Comparison of ENCODE assay signal across 29 cellular contexts in genomic region chr10:84292502-84292901, GRCh38. TPM values are rescaled to one million over a fixed set of nuclear protein-coding genes. Genes with fewer than 3 reads are reported as not detected.
DNase-seq lines count a peak whose midpoint lies in the region; ATAC-seq and TF ChIP-seq lines count a peak whose summit lies in the region.
"Had no signal": no experiment of that assay in that cellular context is flagged by ENCODE, and none has a peak within 500 bp of the region (broad histone marks: within the 10 kb centered on the region; RNA-seq: fewer than 3 reads in every experiment).

No MANE protein-coding gene starts in this region.

- no peak for TF ChIP-seq EP300 in esophagus muscularis mucosa (IDR thresholded peaks at IDR 0.05)

- H3K27ac ChIP-seq in esophagus muscularis mucosa (replicated peaks in 1 of 4), result no peak overlapping the region
- H3K27ac ChIP-seq: brain microvascular endothelial cell, foreskin keratinocyte, HL-60, skin epidermis, thoracic aorta had no signal

- H3K36me3 Mint-ChIP-seq in type B pancreatic cell, result no peaks in the 10 kb centered on the region
- H3K36me3 Mint-ChIP-seq: IgD-negative memory B cell; memory B cell; naive thymus-derived CD4-positive, alpha-beta T cell had no signal

- H3K9me3 ChIP-seq in esophagus muscularis mucosa, result no peaks in the 10 kb centered on the region
- H3K9me3 ChIP-seq: HAP-1, thoracic aorta had no signal

- DNase-seq in NCI-H748 treated with DMSO at 0.1 percent for 48 hours (lab: John Stamatoyannopoulos, UW) (no peak), GM13976 (ENCODE audit: low spot score) (no peak), type B pancreatic cell (ENCODE audit: extremely low spot score, unreplicated experiment) (no peak), esophagus muscularis mucosa (ENCODE audit: extremely low spot score) (no peak)
- DNase-seq: activated CD4-positive, CD25-positive, alpha-beta regulatory T cell; activated CD8-positive, alpha-beta memory T cell treated with anti-CD3 and anti-CD28 coated beads for 24 hours; brain microvascular endothelial cell; EL; foreskin keratinocyte; hypothalamus; kidney; naive thymus-derived CD4-positive, alpha-beta T cell; NCI-H2029; NCI-H526; OCI-M1; posterior cingulate gyrus; T-helper 17 cell had no signal

- TF ChIP-seq POLR2A in esophagus muscularis mucosa (IDR thresholded peaks at IDR 0.05; ENCODE audit: low read depth), result no peak

- WGBS in esophagus muscularis mucosa, result 88% methylated on average over 2 of the region's 2 CpGs

- H3K9me3 Mint-ChIP-seq in type B pancreatic cell, result peaks cover 5% of the 10 kb centered on the region
- H3K9me3 Mint-ChIP-seq: activated T-helper 1 cell treated with anti-CD3 and anti-CD28 coated beads, Interleukin-12 subunit alpha, Interleukin-12 subunit beta, Interleukin-2, Interleukin-4 antibody, amounts not matched to agents 30 ng/mL and 10 ng/mL and 1 ng/mL, durations not matched to agents 14 hours and 24 hours and 36 hours; dendritic cell treated with granulocyte-macrophage colony-stimulating factor and Interleukin-4, amounts not matched to agents 40 ng/mL and 50 ng/mL, for 4 days; IgD-negative memory B cell; memory B cell; naive thymus-derived CD4-positive, alpha-beta T cell had no signal

- TF ChIP-seq CTCF in GM13976 (IDR thresholded peaks at IDR 0.05; ENCODE audit: borderline replicate concordance, control extremely low read depth, extremely low read depth, insufficient read depth, missing control alignments), result no peak
- no peak for TF ChIP-seq CTCF in type B pancreatic cell (conservative IDR thresholded peaks at IDR 0.05)
- TF ChIP-seq CTCF in esophagus muscularis mucosa (IDR thresholded peaks at IDR 0.05), result no peak

- no peak overlapping the region for H3K4me3 Mint-ChIP-seq in type B pancreatic cell
- H3K4me3 Mint-ChIP-seq: activated T-helper 1 cell treated with anti-CD3 and anti-CD28 coated beads, Interleukin-12 subunit alpha, Interleukin-12 subunit beta, Interleukin-2, Interleukin-4 antibody, amounts not matched to agents 30 ng/mL and 10 ng/mL and 1 ng/mL, durations not matched to agents 14 hours and 24 hours and 36 hours; dendritic cell treated with granulocyte-macrophage colony-stimulating factor and Interleukin-4, amounts not matched to agents 40 ng/mL and 50 ng/mL, for 4 days; IgD-negative memory B cell; memory B cell; naive thymus-derived CD4-positive, alpha-beta T cell; T-helper 17 cell had no signal

- ATAC-seq in GM18907 (IDR thresholded peaks at IDR 0.05; ENCODE audit: unreplicated experiment) (peak; percentile 47), GM21576 (IDR thresholded peaks at IDR 0.05; ENCODE audit: unreplicated experiment) (peak; percentile 60), HG02981 (IDR thresholded peaks at IDR 0.05; ENCODE audit: unreplicated experiment) (peak; percentile 35), HG03575 (IDR thresholded peaks at IDR 0.05; ENCODE audit: extremely low read depth, insufficient number of reproducible peaks, low FRiP score, unreplicated experiment) (peak; percentile 52)
- ATAC-seq: foreskin keratinocyte; naive thymus-derived CD4-positive, alpha-beta T cell; T-helper 17 cell had no signal

- no peaks in the 10 kb centered on the region for H3K27me3 ChIP-seq in esophagus muscularis mucosa
- H3K27me3 ChIP-seq: brain microvascular endothelial cell had no signal

- no peaks in the 10 kb centered on the region for H3K4me1 Mint-ChIP-seq in type B pancreatic cell (ENCODE audit: unreplicated experiment)
- H3K4me1 Mint-ChIP-seq: IgD-negative memory B cell, memory B cell, T-helper 17 cell had no signal

- peaks cover 14% of the 10 kb centered on the region for H3K27me3 Mint-ChIP-seq in type B pancreatic cell

- no peak overlapping the region for H3K4me3 ChIP-seq in esophagus muscularis mucosa
- H3K4me3 ChIP-seq: HAP-1, skin epidermis, thoracic aorta had no signal

- no peak overlapping the region for H3K27ac Mint-ChIP-seq in type B pancreatic cell
- H3K27ac Mint-ChIP-seq: activated T-helper 1 cell treated with anti-CD3 and anti-CD28 coated beads, Interleukin-12 subunit alpha, Interleukin-12 subunit beta, Interleukin-2, Interleukin-4 antibody, amounts not matched to agents 30 ng/mL and 10 ng/mL and 1 ng/mL, durations not matched to agents 14 hours and 24 hours and 36 hours; dendritic cell treated with granulocyte-macrophage colony-stimulating factor and Interleukin-4, amounts not matched to agents 40 ng/mL and 50 ng/mL, for 4 days; IgD-negative memory B cell; memory B cell; naive thymus-derived CD4-positive, alpha-beta T cell; T-helper 17 cell had no signal

- H3K4me1 ChIP-seq in esophagus muscularis mucosa, result peaks cover 0 to 4% (median 1%) of the 10 kb centered on the region in 4 donors
- H3K4me1 ChIP-seq: foreskin keratinocyte, HAP-1 had no signal

- in situ Hi-C loops in GM13976 (cut with MboI; ENCODE audit: low sequenced_read_pairs, unreplicated experiment), result no loop called here

- intact Hi-C loops in esophagus muscularis mucosa (cut with DNase I), result no loop called here

- H3K36me3 ChIP-seq in esophagus muscularis mucosa, result no peaks in the 10 kb centered on the region
- H3K36me3 ChIP-seq: brain microvascular endothelial cell, HAP-1, thoracic aorta had no signal

RNA-seq across cellular contexts. Expression of gene CCSER2, which starts 35.9 kb away (rescaled TPM):
- total RNA-seq in type B pancreatic cell (ENCODE audit: low replicate concordance), result 43.9 and 85.8 TPM in 2 replicates
- 10 to 100 TPM; 60.5 to 80.6 (median 63.1) TPM for total RNA-seq in esophagus muscularis mucosa

RNA-seq across cellular contexts. Expression of gene RGR, which starts 47.6 kb away (rescaled TPM):
- total RNA-seq in type B pancreatic cell (ENCODE audit: low replicate concordance) (not detected in 2 replicates), esophagus muscularis mucosa (1 to 10 TPM in 2 of 4 donors, under 1 TPM in 1, not detected in 1; 0.33 to 2.5 (median 1.4) TPM)
- total RNA-seq: activated T-helper 1 cell treated with anti-CD3 and anti-CD28 coated beads, Interleukin-12 subunit alpha, Interleukin-12 subunit beta, Interleukin-2, Interleukin-4 antibody, amounts not matched to agents 30 ng/mL and 10 ng/mL and 1 ng/mL, durations not matched to agents 14 hours and 24 hours and 36 hours; foreskin keratinocyte; kidney; naive thymus-derived CD4-positive, alpha-beta T cell; T-helper 17 cell; thoracic aorta had no signal

RNA-seq across cellular contexts. Expression of gene LRIT1, which starts 51.2 kb away (rescaled TPM):
- total RNA-seq in type B pancreatic cell (ENCODE audit: low replicate concordance) (not detected in 2 replicates), esophagus muscularis mucosa (not detected)
- total RNA-seq: activated T-helper 1 cell treated with anti-CD3 and anti-CD28 coated beads, Interleukin-12 subunit alpha, Interleukin-12 subunit beta, Interleukin-2, Interleukin-4 antibody, amounts not matched to agents 30 ng/mL and 10 ng/mL and 1 ng/mL, durations not matched to agents 14 hours and 24 hours and 36 hours; foreskin keratinocyte; kidney; naive thymus-derived CD4-positive, alpha-beta T cell; T-helper 17 cell; thoracic aorta had no signal
